Comparison of ENCODE assay signal across 10 cellular contexts in genomic region chr6:138160329-138161117, GRCh38. TPM values are rescaled to one million over a fixed set of nuclear protein-coding genes. Genes with fewer than 3 reads are reported as not detected.
DNase-seq lines count a peak whose midpoint lies in the region; TF ChIP-seq lines count a peak whose summit lies in the region.
"Had no signal": no experiment of that assay in that cellular context is flagged by ENCODE, and none has a peak within 500 bp of the region (broad histone marks: within the 10 kb centered on the region; RNA-seq: fewer than 3 reads in every experiment).

No MANE protein-coding gene starts in this region.

- TF ChIP-seq CTCF in GM10266 (IDR thresholded peaks at IDR 0.05; ENCODE audit: control insufficient read depth, insufficient read depth, low read depth, missing control alignments) (no peak), osteoblast (IDR thresholded peaks at IDR 0.05; ENCODE audit: extremely low read depth, low read depth, low read length) (no peak), coronary artery (IDR thresholded peaks at IDR 0.05) (no peak)

- no peaks in the 10 kb centered on the region for H3K9me3 ChIP-seq in osteoblast (ENCODE audit: low read depth, low read length)
- H3K9me3 ChIP-seq: esophagus muscularis mucosa had no signal

- H3K4me1 ChIP-seq in osteoblast (ENCODE audit: insufficient read depth, low read length) = peaks cover 4% of the 10 kb centered on the region

- peak; percentile 29 for DNase-seq in GM10266 (ENCODE audit: extremely low spot score)
- peak; percentile 57 for DNase-seq in NCI-H146 (lab: John Stamatoyannopoulos, UW)
- DNase-seq in cerebellar cortex (ENCODE audit: low spot score) = peak; percentile 56
- peak; percentile 84 for DNase-seq in osteoblast (ENCODE audit: insufficient read length, low spot score, missing footprints)
- DNase-seq in 8988T = no peak
- DNase-seq in coronary artery (ENCODE audit: low spot score) = no peak
- DNase-seq in MV-4-11 (lab: John Stamatoyannopoulos, UW) = no peak

- peaks cover 58% of the 10 kb centered on the region for H3K27me3 ChIP-seq in osteoblast (ENCODE audit: insufficient read depth, low read length)

- no peak overlapping the region for H3K4me3 ChIP-seq in osteoblast (ENCODE audit: insufficient read depth, low read length)
- no peak overlapping the region for H3K4me3 ChIP-seq in coronary artery

- no peaks in the 10 kb centered on the region for H3K36me3 ChIP-seq in osteoblast (ENCODE audit: insufficient read depth, low read length)
- H3K36me3 ChIP-seq: esophagus muscularis mucosa had no signal

- no peak overlapping the region for H2AFZ ChIP-seq in osteoblast (ENCODE audit: low read length)

- no peaks in the 10 kb centered on the region for H4K20me1 ChIP-seq in osteoblast (ENCODE audit: insufficient read depth, low read length)

- no peak overlapping the region for H3K4me2 ChIP-seq in osteoblast (ENCODE audit: insufficient read depth, low read length)

- H3K27ac ChIP-seq in osteoblast (ENCODE audit: low read depth, low read length) (no peak overlapping the region), coronary artery (no peak overlapping the region)

- no peaks in the 10 kb centered on the region for H3K79me2 ChIP-seq in osteoblast (ENCODE audit: insufficient read depth, low read length)

RNA-seq across cellular contexts. Expression of gene ARFGEF3, which starts 1.2 kb away (rescaled TPM):
- under 0.01 TPM in 2 replicates for total RNA-seq in osteoblast

RNA-seq across cellular contexts. Expression of gene PERP, which starts 53.3 kb away (rescaled TPM):
- total RNA-seq in osteoblast = 7.7 and 8.3 TPM in 2 replicates

RNA-seq across cellular contexts. Expression of gene PBOV1, which starts 57.8 kb away (rescaled TPM):
- total RNA-seq in osteoblast = not detected in 2 replicates
- total RNA-seq: esophagus muscularis mucosa, myocyte, RPMI7951 had no signal

Comparison
In these comparisons a context has a peak if more than half of its experiments do, and no peak if none do; other contexts are left out.
1. DNase-seq: peak in GM10266 (single experiment), NCI-H146 (single experiment), cerebellar cortex (single experiment) and osteoblast (single experiment); none in 8988T (single experiment), coronary artery (single experiment) and MV-4-11 (single experiment).